26 cellular contexts compared by ENCODE assay signal in genomic region chr15:69037977-69038376, GRCh38. TPM values are rescaled to one million over a fixed set of nuclear protein-coding genes. Genes with fewer than 3 reads are reported as not detected.
DNase-seq lines count a peak whose midpoint lies in the region; ATAC-seq, FAIRE-seq and TF ChIP-seq lines count a peak whose summit lies in the region.
"Had no signal": no experiment of that assay in that cellular context is flagged by ENCODE, and none has a peak within 500 bp of the region (broad histone marks: within the 10 kb centered on the region; RNA-seq: fewer than 3 reads in every experiment).

No MANE protein-coding gene starts in this region.

- no peaks in the 10 kb centered on the region for H3K79me2 ChIP-seq in astrocyte (ENCODE audit: insufficient read depth, low read length)

- H3K36me3 ChIP-seq in astrocyte (ENCODE audit: insufficient read depth, low read length) (no peaks in the 10 kb centered on the region), testis (ENCODE audit: low read depth, missing control alignments) (no peaks in the 10 kb centered on the region)
- H3K36me3 ChIP-seq: BLaER1 treated with 17β-estradiol and CSF1 and Interleukin-3, amounts not matched to agents 10 nM and 100 nM had no signal

- H3K9ac ChIP-seq in astrocyte (ENCODE audit: low read length): no peak overlapping the region
- H3K9ac ChIP-seq: BLaER1 treated with 17β-estradiol and CSF1 and Interleukin-3, amounts not matched to agents 10 nM and 100 nM had no signal

- peaks cover 38% of the 10 kb centered on the region for H3K27me3 ChIP-seq in astrocyte (ENCODE audit: insufficient read depth, low read length)
- no peaks in the 10 kb centered on the region for H3K27me3 ChIP-seq in testis
- H3K27me3 ChIP-seq: BLaER1 treated with 17β-estradiol and CSF1 and Interleukin-3, amounts not matched to agents 10 nM and 100 nM had no signal

- intact Hi-C loops in testis (cut with DNase I; ENCODE audit: low total_unique reads): no loop called here

- H3K27me3 Mint-ChIP-seq in astrocyte (ENCODE audit: low read depth, unreplicated experiment) (peaks cover 14% of the 10 kb centered on the region), neural crest cell (ENCODE audit: low read depth) (no peaks in the 10 kb centered on the region)
- peaks cover 21% of the 10 kb centered on the region for H3K27me3 Mint-ChIP-seq in activated T-cell treated with anti-CD3 and anti-CD28 coated beads, Interleukin-2, amount 50 U/mL, for 4 hours (ENCODE audit: low read depth)

- H3K27ac Mint-ChIP-seq in astrocyte (ENCODE audit: unreplicated experiment): peak overlapping the region; percentile 1
- H3K27ac Mint-ChIP-seq in neural crest cell (ENCODE audit: unreplicated experiment): peak overlapping the region; percentile 37
- H3K27ac Mint-ChIP-seq: B cell; CD4-positive, alpha-beta T cell; CD8-positive, alpha-beta T cell had no signal

- H3K4me1 Mint-ChIP-seq in astrocyte (ENCODE audit: low read depth, unreplicated experiment) (peaks cover 13% of the 10 kb centered on the region), neural crest cell (no peaks in the 10 kb centered on the region)
- H3K4me1 Mint-ChIP-seq in activated T-cell treated with anti-CD3 and anti-CD28 coated beads, Interleukin-2, amount 50 U/mL, for 4 hours (ENCODE audit: low read depth): no peaks in the 10 kb centered on the region
- H3K4me1 Mint-ChIP-seq: B cell had no signal

- H4K20me1 ChIP-seq in astrocyte (ENCODE audit: insufficient read depth, low read length): no peaks in the 10 kb centered on the region
- H4K20me1 ChIP-seq: BLaER1 treated with 17β-estradiol and CSF1 and Interleukin-3, amounts not matched to agents 10 nM and 100 nM had no signal

- no peak overlapping the region for H3K4me2 ChIP-seq in astrocyte (ENCODE audit: low read length)
- H3K4me2 ChIP-seq: A549; BLaER1 treated with 17β-estradiol and CSF1 and Interleukin-3, amounts not matched to agents 10 nM and 100 nM had no signal

- FAIRE-seq in astrocyte (lab: Jason Lieb, UNC): no peak
- FAIRE-seq: A549, D721Med, G401.6, GM12878, GM12892, GM19239 had no signal

- TF ChIP-seq CTCF in astrocyte (IDR thresholded peaks at IDR 0.05; ENCODE audit: insufficient read depth, low read depth, low read length): no peak
- TF ChIP-seq CTCF in neural crest cell (conservative IDR thresholded peaks at IDR 0.05): no peak
- no peak for TF ChIP-seq CTCF in testis (IDR thresholded peaks at IDR 0.05)

- H3K27ac ChIP-seq in astrocyte (ENCODE audit: low read depth, low read length) (no peak overlapping the region), testis (no peak overlapping the region)
- H3K27ac ChIP-seq: 22Rv1; A549; BLaER1 treated with 17β-estradiol and CSF1 and Interleukin-3, amounts not matched to agents 10 nM and 100 nM; C4-2B had no signal

- DNase-seq in activated CD8-positive, alpha-beta memory T cell treated with anti-CD3 and anti-CD28 coated beads for 24 hours: peak; percentile 26
- DNase-seq in activated CD8-positive, alpha-beta memory T cell treated with anti-CD3 and anti-CD28 coated beads, Interleukin-2, amount 50 U/mL, for 48 hours: no peak
- DNase-seq in astrocyte (ENCODE audit: low read depth) (no peak), islet precursor cell (peak; percentile 22), neural crest cell (ENCODE audit: low read depth, low spot score) (no peak), testis (no peak)
- DNase-seq in activated T-cell treated with anti-CD3 and anti-CD28 coated beads, Interleukin-2, amount 50 U/mL, for 4 hours: no peak
- DNase-seq: AML-193; Caco-2; Calu3; CD4-positive, alpha-beta T cell; CD8-positive, alpha-beta T cell; DMS79 treated with DMSO at 0.1 percent for 48 hours; GF-D8 had no signal

- H3K4me1 ChIP-seq in astrocyte (ENCODE audit: insufficient read depth, low read length): peaks cover 12% of the 10 kb centered on the region
- H3K4me1 ChIP-seq in testis: no peaks in the 10 kb centered on the region
- H3K4me1 ChIP-seq: Caco-2 had no signal

- no peak overlapping the region for H3K4me3 Mint-ChIP-seq in astrocyte (ENCODE audit: unreplicated experiment)
- no peak overlapping the region for H3K4me3 Mint-ChIP-seq in neural crest cell
- no peak overlapping the region for H3K4me3 Mint-ChIP-seq in activated T-cell treated with anti-CD3 and anti-CD28 coated beads, Interleukin-2, amount 50 U/mL, for 4 hours
- H3K4me3 Mint-ChIP-seq: B cell; CD4-positive, alpha-beta T cell; CD8-positive, alpha-beta T cell had no signal

- no peak for ATAC-seq in HG02623 (IDR thresholded peaks at IDR 0.05; ENCODE audit: unreplicated experiment)
- ATAC-seq in activated T-cell treated with anti-CD3 and anti-CD28 coated beads, Interleukin-2, amount 50 U/mL, for 4 hours: no peak
- ATAC-seq: A549; CD8-positive, alpha-beta T cell; GM12878 had no signal

- H3K4me3 ChIP-seq in astrocyte (ENCODE audit: insufficient read depth, low read depth, low read length) (no peak overlapping the region), testis (no peak overlapping the region)
- H3K4me3 ChIP-seq: A549; BLaER1 treated with 17β-estradiol and CSF1 and Interleukin-3, amounts not matched to agents 10 nM and 100 nM; GM12878 had no signal

- H3K36me3 Mint-ChIP-seq in astrocyte (ENCODE audit: low read depth, unreplicated experiment): no peaks in the 10 kb centered on the region
- no peaks in the 10 kb centered on the region for H3K36me3 Mint-ChIP-seq in neural crest cell (ENCODE audit: low read depth)
- H3K36me3 Mint-ChIP-seq in activated T-cell treated with anti-CD3 and anti-CD28 coated beads, Interleukin-2, amount 50 U/mL, for 4 hours (ENCODE audit: insufficient read depth): no peaks in the 10 kb centered on the region
- H3K36me3 Mint-ChIP-seq: CD8-positive, alpha-beta T cell had no signal

- no peak for TF ChIP-seq POLR2A in testis (IDR thresholded peaks at IDR 0.05)

- H3K9me3 ChIP-seq in astrocyte (ENCODE audit: insufficient read depth, low read depth, low read length): no peaks in the 10 kb centered on the region
- no peaks in the 10 kb centered on the region for H3K9me3 ChIP-seq in testis
- H3K9me3 ChIP-seq: A549; BLaER1 treated with 17β-estradiol and CSF1 and Interleukin-3, amounts not matched to agents 10 nM and 100 nM; Caco-2 had no signal

- no peak overlapping the region for H2AFZ ChIP-seq in astrocyte (ENCODE audit: low read depth, low read length)

- 82 to 83% methylated on average over 5 of the region's 5 CpGs for WGBS in testis, 2 donors

- H3K9me3 Mint-ChIP-seq in astrocyte (ENCODE audit: unreplicated experiment) (peaks cover 1% of the 10 kb centered on the region), neural crest cell (no peaks in the 10 kb centered on the region)
- no peaks in the 10 kb centered on the region for H3K9me3 Mint-ChIP-seq in activated T-cell treated with anti-CD3 and anti-CD28 coated beads, Interleukin-2, amount 50 U/mL, for 4 hours
- H3K9me3 Mint-ChIP-seq: CD4-positive, alpha-beta T cell; CD8-positive, alpha-beta T cell had no signal

RNA-seq across cellular contexts. Expression of gene NOX5, which starts 23.5 kb away (rescaled TPM):
- total RNA-seq in astrocyte: 0.09 and 0.14 TPM in 2 replicates
- not detected in 2 replicates for total RNA-seq in neural crest cell
- total RNA-seq in testis: 10 to 100 TPM; 10.7 to 12.2 TPM
- 7.9 TPM for polyA plus RNA-seq in testis (ENCODE audit: insufficient read depth, low read depth, low replicate concordance)
- not detected for total RNA-seq in activated T-cell treated with anti-CD3 and anti-CD28 coated beads, Interleukin-2, amount 50 U/mL, for 4 hours
- total RNA-seq: A172; CD4-positive, alpha-beta T cell; CD8-positive, alpha-beta T cell; GM12878 had no signal
- polyA plus RNA-seq: GM12878 had no signal

Comparison
In these comparisons a context has a peak if more than half of its experiments do, and no peak if none do; other contexts are left out.
1. DNase-seq: peak in activated CD8-positive, alpha-beta memory T cell treated with anti-CD3 and anti-CD28 coated beads for 24 hours (single experiment) and islet precursor cell (single experiment); none in activated CD8-positive, alpha-beta memory T cell treated with anti-CD3 and anti-CD28 coated beads, Interleukin-2, amount 50 U/mL, for 48 hours (single experiment), astrocyte (single experiment), neural crest cell (single experiment), testis (single experiment) and activated T-cell treated with anti-CD3 and anti-CD28 coated beads, Interleukin-2, amount 50 U/mL, for 4 hours (single experiment).
2. RNA of gene NOX5, which starts 23.5 kb away (total RNA-seq): 10.7 to 12.2 TPM in testis; 0.09 to 0.14 TPM in astrocyte, not detected in neural crest cell and not detected in activated T-cell treated with anti-CD3 and anti-CD28 coated beads, Interleukin-2, amount 50 U/mL, for 4 hours; every median in the first group is over 10 times any median in the second.